8 cellular contexts compared by ENCODE assay signal in genomic region chr5:58849995-58850667, GRCh38.
DNase-seq lines count a peak whose midpoint lies in the region; ATAC-seq, FAIRE-seq and TF ChIP-seq lines count a peak whose summit lies in the region.

No MANE protein-coding gene starts in this region.

- ATAC-seq in left colon (peak; percentile 89), gastrocnemius medialis (no peak)

- TF ChIP-seq POLR2A in gastrocnemius medialis (IDR thresholded peaks at IDR 0.05) = no peak

- in situ Hi-C loops in gastrocnemius medialis (cut with MboI; ENCODE audit: low sequenced_read_pairs in 4 of 4) = loop anchor here in 3 of 4 donors (25.0 kb wide), 2 partner anchors 338 to 837 kb away; no protein-coding TSS in a partner anchor

- H3K9me3 ChIP-seq in HEK293 (ENCODE audit: control insufficient read depth, insufficient read depth, low read depth, low read length) (no peaks in the 10 kb centered on the region), gastrocnemius medialis (no peaks in the 10 kb centered on the region)

- peak; percentile 42 for TF ChIP-seq CTCF in HEK293 (tag by site-specific recombination; IDR thresholded peaks at IDR 0.05)
- peak in 2 of 5 experiments; percentile 19 to 41 for TF ChIP-seq CTCF in gastrocnemius medialis (IDR thresholded peaks at IDR 0.05 in 4 of 5, conservative IDR thresholded peaks at IDR 0.05 in 1 of 5)

- intact Hi-C loops in left colon (cut with DNase I, micrococcal nuclease) (loop anchor here in 1 of 2 donors (5.0 kb wide), 1 partner anchor 353 kb away; no protein-coding TSS in a partner anchor), gastrocnemius medialis (cut with DNase I; ENCODE audit: low total_unique reads) (no loop called here)

- no peak overlapping the region for H3K4me3 ChIP-seq in HEK293 (ENCODE audit: low read depth, low read length)
- H3K4me3 ChIP-seq in gastrocnemius medialis = no peak overlapping the region

- H3K27ac ChIP-seq in HEK293 (ENCODE audit: extremely low read depth, low read depth, low read length) (no peak overlapping the region), gastrocnemius medialis (no peak overlapping the region)

- peaks cover 2% of the 10 kb centered on the region; the same call in 1 of the 2 replicates for H3K4me1 ChIP-seq in HEK293 (ENCODE audit: control insufficient read depth, insufficient read depth, low read length)
- H3K4me1 ChIP-seq in gastrocnemius medialis = no peaks in the 10 kb centered on the region

- CTCF ChIA-PET in HEK293 (lab: Yijun Ruan, JAX) = interaction anchor here (0.5 to 9.1 kb wide), 38 partner anchors 9 to 1552 kb away, joined by 3 to 118 read pairs (median 4); no protein-coding TSS in a partner anchor

- DNase-seq in EL = peak; percentile 14
- peak; percentile 85 for DNase-seq in NCI-H69 (lab: John Stamatoyannopoulos, UW)
- peak; percentile 67 for DNase-seq in cerebellar cortex (ENCODE audit: low spot score)
- peak; percentile 16 to 29 for DNase-seq in left colon
- peak; percentile 36 for DNase-seq in urothelium cell line (ENCODE audit: low spot score)
- DNase-seq in T1000 (lab: John Stamatoyannopoulos, UW) = no peak
- DNase-seq in gastrocnemius medialis = no peak

- POLR2A ChIA-PET in HEK293 (lab: Yijun Ruan, JAX) = interaction anchor here (0.6 kb wide), 1 partner anchor 965 kb away, joined by 3 read pairs; no protein-coding TSS in a partner anchor

- no peak for FAIRE-seq in urothelium cell line (lab: Jason Lieb, UNC)

- no peaks in the 10 kb centered on the region for H3K36me3 ChIP-seq in HEK293 (ENCODE audit: control insufficient read depth in 2 of 2, insufficient read depth in 1 of 2, low read length in 2 of 2)
- H3K36me3 ChIP-seq in gastrocnemius medialis = no peaks in the 10 kb centered on the region

- H3K27me3 ChIP-seq in gastrocnemius medialis = no peaks in the 10 kb centered on the region

TF ChIP-seq in HEK293, 187 proteins besides CTCF, POLR2A, EP300 and RAD21:
- TF ChIP-seq ZNF561 (tag by site-specific recombination; IDR thresholded peaks at IDR 0.05; ENCODE audit: borderline replicate concordance) = no peak
- TF ChIP-seq ZSCAN23 (tag by site-specific recombination; IDR thresholded peaks at IDR 0.05) = no peak
- peak; percentile 87 for TF ChIP-seq ZNF654 (tag by site-specific recombination; IDR thresholded peaks at IDR 0.05; ENCODE audit: low read depth)
- peak; percentile 36; the same call in 1 of the 2 replicates for TF ChIP-seq ZNF341 (tag by site-specific recombination; IDR thresholded peaks at IDR 0.05; ENCODE audit: low read depth)
- TF ChIP-seq TRIM28 (IDR thresholded peaks at IDR 0.05; ENCODE audit: borderline replicate concordance, low read length) = no peak
- TF ChIP-seq SCRT2 (tag by site-specific recombination; IDR thresholded peaks at IDR 0.05) = peak; percentile 65; the same call in 1 of the 2 replicates
- TF ChIP-seq, protein P1, sequence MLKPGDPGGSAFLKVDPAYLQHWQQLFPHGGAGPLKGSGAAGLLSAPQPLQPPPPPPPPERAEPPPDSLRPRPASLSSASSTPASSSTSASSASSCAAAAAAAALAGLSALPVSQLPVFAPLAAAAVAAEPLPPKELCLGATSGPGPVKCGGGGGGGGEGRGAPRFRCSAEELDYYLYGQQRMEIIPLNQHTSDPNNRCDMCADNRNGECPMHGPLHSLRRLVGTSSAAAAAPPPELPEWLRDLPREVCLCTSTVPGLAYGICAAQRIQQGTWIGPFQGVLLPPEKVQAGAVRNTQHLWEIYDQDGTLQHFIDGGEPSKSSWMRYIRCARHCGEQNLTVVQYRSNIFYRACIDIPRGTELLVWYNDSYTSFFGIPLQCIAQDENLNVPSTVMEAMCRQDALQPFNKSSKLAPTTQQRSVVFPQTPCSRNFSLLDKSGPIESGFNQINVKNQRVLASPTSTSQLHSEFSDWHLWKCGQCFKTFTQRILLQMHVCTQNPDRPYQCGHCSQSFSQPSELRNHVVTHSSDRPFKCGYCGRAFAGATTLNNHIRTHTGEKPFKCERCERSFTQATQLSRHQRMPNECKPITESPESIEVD (tag by site-specific recombination; IDR thresholded peaks at IDR 0.05) = no peak
- no peak for TF ChIP-seq RBAK (tag by site-specific recombination; IDR thresholded peaks at IDR 0.05)
- TF ChIP-seq KLF16 (tag by site-specific recombination; IDR thresholded peaks at IDR 0.05) = no peak
- no peak for TF ChIP-seq ZNF664 (tag by site-specific recombination; IDR thresholded peaks at IDR 0.05)
- no peak for TF ChIP-seq ZNF121 (tag by site-specific recombination; IDR thresholded peaks at IDR 0.05)

Comparison
In these comparisons a context has a peak if more than half of its experiments do, and no peak if none do; other contexts are left out.
1. DNase-seq: peak in EL (single experiment), NCI-H69 (single experiment), cerebellar cortex (single experiment), left colon (2 of 2) and urothelium cell line (single experiment); none in T1000 (single experiment) and gastrocnemius medialis (0 of 2).